In genomic region chr17:48819466-48819865, GRCh38 we compare ENCODE assay signal across 2 cellular contexts.
TF ChIP-seq lines count a peak whose summit lies in the region.

No MANE protein-coding gene starts in this region.

TF ChIP-seq in GM23338, 12 proteins besides CTCF, POLR2A, EP300 and RAD21:
- TF ChIP-seq, protein P1, sequence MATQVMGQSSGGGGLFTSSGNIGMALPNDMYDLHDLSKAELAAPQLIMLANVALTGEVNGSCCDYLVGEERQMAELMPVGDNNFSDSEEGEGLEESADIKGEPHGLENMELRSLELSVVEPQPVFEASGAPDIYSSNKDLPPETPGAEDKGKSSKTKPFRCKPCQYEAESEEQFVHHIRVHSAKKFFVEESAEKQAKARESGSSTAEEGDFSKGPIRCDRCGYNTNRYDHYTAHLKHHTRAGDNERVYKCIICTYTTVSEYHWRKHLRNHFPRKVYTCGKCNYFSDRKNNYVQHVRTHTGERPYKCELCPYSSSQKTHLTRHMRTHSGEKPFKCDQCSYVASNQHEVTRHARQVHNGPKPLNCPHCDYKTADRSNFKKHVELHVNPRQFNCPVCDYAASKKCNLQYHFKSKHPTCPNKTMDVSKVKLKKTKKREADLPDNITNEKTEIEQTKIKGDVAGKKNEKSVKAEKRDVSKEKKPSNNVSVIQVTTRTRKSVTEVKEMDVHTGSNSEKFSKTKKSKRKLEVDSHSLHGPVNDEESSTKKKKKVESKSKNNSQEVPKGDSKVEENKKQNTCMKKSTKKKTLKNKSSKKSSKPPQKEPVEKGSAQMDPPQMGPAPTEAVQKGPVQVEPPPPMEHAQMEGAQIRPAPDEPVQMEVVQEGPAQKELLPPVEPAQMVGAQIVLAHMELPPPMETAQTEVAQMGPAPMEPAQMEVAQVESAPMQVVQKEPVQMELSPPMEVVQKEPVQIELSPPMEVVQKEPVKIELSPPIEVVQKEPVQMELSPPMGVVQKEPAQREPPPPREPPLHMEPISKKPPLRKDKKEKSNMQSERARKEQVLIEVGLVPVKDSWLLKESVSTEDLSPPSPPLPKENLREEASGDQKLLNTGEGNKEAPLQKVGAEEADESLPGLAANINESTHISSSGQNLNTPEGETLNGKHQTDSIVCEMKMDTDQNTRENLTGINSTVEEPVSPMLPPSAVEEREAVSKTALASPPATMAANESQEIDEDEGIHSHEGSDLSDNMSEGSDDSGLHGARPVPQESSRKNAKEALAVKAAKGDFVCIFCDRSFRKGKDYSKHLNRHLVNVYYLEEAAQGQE (IDR thresholded peaks at IDR 0.05; ENCODE audit: unreplicated experiment): no peak
- TF ChIP-seq STAT1 (IDR thresholded peaks at IDR 0.05; ENCODE audit: unreplicated experiment) (no peak), NANOG (IDR thresholded peaks at IDR 0.05; ENCODE audit: borderline replicate concordance) (no peak), EZH2phosphoT487 (IDR thresholded peaks at IDR 0.05; ENCODE audit: unreplicated experiment) (no peak), ZNF114 (CRISPR knock-in tag; IDR thresholded peaks at IDR 0.05) (no peak), CREB1 (CRISPR knock-in tag; IDR thresholded peaks at IDR 0.05; ENCODE audit: low read depth) (no peak), POLR2AphosphoS5 (IDR thresholded peaks at IDR 0.05; ENCODE audit: low read depth) (no peak), EZH2 (IDR thresholded peaks at IDR 0.05; ENCODE audit: low read depth, unreplicated experiment) (no peak), ZNF462 (CRISPR knock-in tag; IDR thresholded peaks at IDR 0.05) (no peak)
- TF ChIP-seq, protein P2, sequence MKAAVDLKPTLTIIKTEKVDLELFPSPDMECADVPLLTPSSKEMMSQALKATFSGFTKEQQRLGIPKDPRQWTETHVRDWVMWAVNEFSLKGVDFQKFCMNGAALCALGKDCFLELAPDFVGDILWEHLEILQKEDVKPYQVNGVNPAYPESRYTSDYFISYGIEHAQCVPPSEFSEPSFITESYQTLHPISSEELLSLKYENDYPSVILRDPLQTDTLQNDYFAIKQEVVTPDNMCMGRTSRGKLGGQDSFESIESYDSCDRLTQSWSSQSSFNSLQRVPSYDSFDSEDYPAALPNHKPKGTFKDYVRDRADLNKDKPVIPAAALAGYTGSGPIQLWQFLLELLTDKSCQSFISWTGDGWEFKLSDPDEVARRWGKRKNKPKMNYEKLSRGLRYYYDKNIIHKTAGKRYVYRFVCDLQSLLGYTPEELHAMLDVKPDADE (IDR thresholded peaks at IDR 0.05): no peak

TF ChIP-seq in K562, 482 proteins besides CTCF, POLR2A, EP300 and RAD21:
- TF ChIP-seq ZNF121 (CRISPR knock-in tag; conservative IDR thresholded peaks at IDR 0.05) (peak; percentile 49), TFE3 (CRISPR knock-in tag; IDR thresholded peaks at IDR 0.05) (peak; percentile 42), TOE1 (IDR thresholded peaks at IDR 0.05; ENCODE audit: borderline replicate concordance) (no peak), TOE1 (CRISPR knock-in tag; IDR thresholded peaks at IDR 0.05; ENCODE audit: borderline replicate concordance, low read depth) (no peak), ZBTB40 (IDR thresholded peaks at IDR 0.05) (no peak), ZBTB40 (CRISPR knock-in tag; IDR thresholded peaks at IDR 0.05) (no peak), XRCC4 (IDR thresholded peaks at IDR 0.05; ENCODE audit: extremely low read depth, insufficient read depth, insufficient read length) (no peak), ZBTB5 (IDR thresholded peaks at IDR 0.05) (no peak), SNRNP70 (optimal IDR thresholded peaks at IDR 0.05; ENCODE audit: low read depth, low read length) (no peak), E2F5 (CRISPR knock-in tag; IDR thresholded peaks at IDR 0.05) (no peak), CCNT2 (IDR thresholded peaks at IDR 0.05; ENCODE audit: borderline replicate concordance, extremely low read depth, insufficient read length, low read depth, low read length) (no peak), SMARCA4 (IDR thresholded peaks at IDR 0.05) (no peak), NCOR1 (IDR thresholded peaks at IDR 0.05) (no peak), SPI1 (IDR thresholded peaks at IDR 0.05; ENCODE audit: borderline replicate concordance, low read depth, low read length) (no peak)
- TF ChIP-seq, protein P3, sequence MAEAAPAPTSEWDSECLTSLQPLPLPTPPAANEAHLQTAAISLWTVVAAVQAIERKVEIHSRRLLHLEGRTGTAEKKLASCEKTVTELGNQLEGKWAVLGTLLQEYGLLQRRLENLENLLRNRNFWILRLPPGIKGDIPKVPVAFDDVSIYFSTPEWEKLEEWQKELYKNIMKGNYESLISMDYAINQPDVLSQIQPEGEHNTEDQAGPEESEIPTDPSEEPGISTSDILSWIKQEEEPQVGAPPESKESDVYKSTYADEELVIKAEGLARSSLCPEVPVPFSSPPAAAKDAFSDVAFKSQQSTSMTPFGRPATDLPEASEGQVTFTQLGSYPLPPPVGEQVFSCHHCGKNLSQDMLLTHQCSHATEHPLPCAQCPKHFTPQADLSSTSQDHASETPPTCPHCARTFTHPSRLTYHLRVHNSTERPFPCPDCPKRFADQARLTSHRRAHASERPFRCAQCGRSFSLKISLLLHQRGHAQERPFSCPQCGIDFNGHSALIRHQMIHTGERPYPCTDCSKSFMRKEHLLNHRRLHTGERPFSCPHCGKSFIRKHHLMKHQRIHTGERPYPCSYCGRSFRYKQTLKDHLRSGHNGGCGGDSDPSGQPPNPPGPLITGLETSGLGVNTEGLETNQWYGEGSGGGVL (CRISPR knock-in tag; IDR thresholded peaks at IDR 0.05): no peak
- TF ChIP-seq, protein P4, sequence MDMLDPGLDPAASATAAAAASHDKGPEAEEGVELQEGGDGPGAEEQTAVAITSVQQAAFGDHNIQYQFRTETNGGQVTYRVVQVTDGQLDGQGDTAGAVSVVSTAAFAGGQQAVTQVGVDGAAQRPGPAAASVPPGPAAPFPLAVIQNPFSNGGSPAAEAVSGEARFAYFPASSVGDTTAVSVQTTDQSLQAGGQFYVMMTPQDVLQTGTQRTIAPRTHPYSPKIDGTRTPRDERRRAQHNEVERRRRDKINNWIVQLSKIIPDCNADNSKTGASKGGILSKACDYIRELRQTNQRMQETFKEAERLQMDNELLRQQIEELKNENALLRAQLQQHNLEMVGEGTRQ (CRISPR knock-in tag; IDR thresholded peaks at IDR 0.05): 0 out of 2 replicates have a peak, but pooled peaks have one; percentile 9
